In the genomic region with DNA sequence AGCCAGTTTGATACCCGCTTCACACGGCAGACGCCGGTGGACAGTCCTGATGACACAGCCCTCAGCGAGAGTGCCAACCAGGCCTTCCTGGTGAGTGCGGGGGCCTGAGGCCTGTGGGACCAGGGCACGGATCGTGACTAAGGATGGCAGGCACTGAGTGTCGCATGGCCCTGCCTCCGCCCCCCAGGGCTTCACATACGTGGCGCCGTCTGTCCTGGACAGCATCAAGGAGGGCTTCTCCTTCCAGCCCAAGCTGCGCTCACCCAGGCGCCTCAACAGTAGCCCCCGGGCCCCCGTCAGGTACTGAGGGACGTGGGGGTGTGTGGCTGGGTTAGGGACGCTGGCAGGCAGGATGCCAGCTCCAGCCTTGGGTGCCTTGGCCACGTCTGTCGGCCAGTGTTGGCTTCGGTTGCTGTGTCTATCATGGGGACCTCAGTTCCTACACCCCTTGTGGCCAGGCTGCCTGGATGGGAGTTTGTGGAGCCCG, we compare ENCODE assay signal across 17 cellular contexts. TPM values are rescaled to one million over a fixed set of nuclear protein-coding genes. Genes with fewer than 3 reads are reported as not detected.
DNase-seq lines count a peak whose midpoint lies in the region; ATAC-seq and TF ChIP-seq lines count a peak whose summit lies in the region.
"Had no signal": no experiment of that assay in that cellular context is flagged by ENCODE, and none has a peak within 500 bp of the region (broad histone marks: within the 10 kb centered on the region; RNA-seq: fewer than 3 reads in every experiment).

No MANE protein-coding gene starts in this region.

- TF ChIP-seq POLR2A in GM18505 (IDR thresholded peaks at IDR 0.05; ENCODE audit: borderline replicate concordance, extremely low read depth, insufficient read depth, insufficient read length) (peak; percentile 77), thyroid gland (IDR thresholded peaks at IDR 0.05) (no peak)

- ATAC-seq in GM18505 (IDR thresholded peaks at IDR 0.05; ENCODE audit: unreplicated experiment) (no peak), Right ventricle myocardium inferior (no peak), WTC11 (no peak)
- ATAC-seq in activated CD8-positive, alpha-beta T cell treated with anti-CD3 and anti-CD28 coated beads, Interleukin-2, amount 10 ng/mL, durations not matched to agents 7 days and 5 days = no peak
- ATAC-seq: foreskin keratinocyte had no signal

- H3K23ac ChIP-seq in mesenchymal stem cell (ENCODE audit: low read length in 2 of 2) = no peak overlapping the region

- POLR2A ChIA-PET in CD4-positive, alpha-beta memory T cell (lab: Charles Lee; ENCODE audit: partially characterized antibody) = interaction anchor here (0.9 to 31.8 kb wide), 5 partner anchors 16 to 71 kb away, joined by 3 to 2262 read pairs (median 704); a partner anchor contains a TSS
- POLR2A ChIA-PET in activated CD8-positive, alpha-beta T cell treated with anti-CD3 and anti-CD28 coated beads, Interleukin-2, amount 10 ng/mL, durations not matched to agents 7 days and 5 days (lab: Charles Lee) = interaction anchor here (0.7 to 8.9 kb wide), 7 partner anchors 9 to 49 kb away, joined by 3 to 109 read pairs (median 3); a partner anchor contains a TSS
- POLR2A ChIA-PET in WTC11 (lab: Charles Lee) = no interaction called here

- WGBS in mesenchymal stem cell = 92% methylated on average over 23 of the region's 23 CpGs
- WGBS in thyroid gland, 2 donors = 85% methylated on average over 14 of the region's 23 CpGs; no CpG with 5 or more reads in 1 of the 2 donors

- peaks cover 40% of the 10 kb centered on the region for H3K79me1 ChIP-seq in mesenchymal stem cell (replicated peaks; ENCODE audit: low read length, poor library complexity, severe bottlenecking)

- TF ChIP-seq CTCF in thyroid gland (IDR thresholded peaks at IDR 0.05) = no peak
- no peak for TF ChIP-seq CTCF in WTC11 (IDR thresholded peaks at IDR 0.05)

- peak overlapping the region; percentile 27 to 90 (median 82) for H3K27ac Mint-ChIP-seq in CD4-positive, alpha-beta memory T cell
- peak overlapping the region; percentile 96 for H3K27ac Mint-ChIP-seq in activated CD8-positive, alpha-beta T cell treated with anti-CD3 and anti-CD28 coated beads, Interleukin-2, amount 10 ng/mL, durations not matched to agents 7 days and 5 days
- H3K27ac Mint-ChIP-seq in WTC11 = no peak overlapping the region
- H3K27ac Mint-ChIP-seq: CD14-positive monocyte had no signal

- no peak overlapping the region for H3K4me2 ChIP-seq in mesenchymal stem cell (ENCODE audit: low read length, poor library complexity, severe bottlenecking)
- H3K4me2 ChIP-seq: KMS-11 had no signal

- H2BK120ac ChIP-seq in mesenchymal stem cell (ENCODE audit: low read depth, low read length) = no peak overlapping the region

- H3K4ac ChIP-seq in mesenchymal stem cell (ENCODE audit: low read depth in 1 of 2, low read length in 2 of 2) = no peak overlapping the region

- no peak overlapping the region for H2BK12ac ChIP-seq in mesenchymal stem cell (ENCODE audit: low read length in 2 of 2)

- no peak overlapping the region for H2AFZ ChIP-seq in mesenchymal stem cell (ENCODE audit: low read depth, low read length)

- no peaks in the 10 kb centered on the region for H3K27me3 Mint-ChIP-seq in CD4-positive, alpha-beta memory T cell
- no peaks in the 10 kb centered on the region for H3K27me3 Mint-ChIP-seq in activated CD8-positive, alpha-beta T cell treated with anti-CD3 and anti-CD28 coated beads, Interleukin-2, amount 10 ng/mL, durations not matched to agents 7 days and 5 days (ENCODE audit: low read depth)
- no peaks in the 10 kb centered on the region for H3K27me3 Mint-ChIP-seq in WTC11 (ENCODE audit: low read depth)

- no peak overlapping the region for H3K9ac ChIP-seq in mesenchymal stem cell (ENCODE audit: low read length)
- H3K9ac ChIP-seq: KMS-11 had no signal

- peak overlapping the region in 1 of 2 donors; percentile 81 for H3K4me3 ChIP-seq in CD4-positive, alpha-beta memory T cell (ENCODE audit: low read length in 2 of 2)
- no peak overlapping the region for H3K4me3 ChIP-seq in mesenchymal stem cell (ENCODE audit: insufficient read depth in 1 of 2, low read depth in 1 of 2, low read length in 2 of 2)
- H3K4me3 ChIP-seq in thyroid gland (replicated peaks in 1 of 3) = no peak overlapping the region

- no peak overlapping the region for H2BK15ac ChIP-seq in mesenchymal stem cell (ENCODE audit: low read depth, poor library complexity, severe bottlenecking)

- peaks cover 32 to 66% (median 46%) of the 10 kb centered on the region in 4 donors for H3K4me1 Mint-ChIP-seq in CD4-positive, alpha-beta memory T cell
- peaks cover 52% of the 10 kb centered on the region for H3K4me1 Mint-ChIP-seq in activated CD8-positive, alpha-beta T cell treated with anti-CD3 and anti-CD28 coated beads, Interleukin-2, amount 10 ng/mL, durations not matched to agents 7 days and 5 days (ENCODE audit: low read depth)
- peaks cover 15% of the 10 kb centered on the region for H3K4me1 Mint-ChIP-seq in WTC11

- H3K14ac ChIP-seq in mesenchymal stem cell (ENCODE audit: low read length in 2 of 2) = no peak overlapping the region

- no peaks in the 10 kb centered on the region for H3K9me3 ChIP-seq in CD4-positive, alpha-beta memory T cell (ENCODE audit: control insufficient read depth in 1 of 2, low read length in 2 of 2)
- H3K9me3 ChIP-seq in mesenchymal stem cell (ENCODE audit: control insufficient read depth, low read length) = no peaks in the 10 kb centered on the region
- no peaks in the 10 kb centered on the region for H3K9me3 ChIP-seq in thyroid gland

- H3K27ac ChIP-seq in CD4-positive, alpha-beta memory T cell (ENCODE audit: low read depth, low read length) = peak overlapping the region; percentile 78
- H3K27ac ChIP-seq in mesenchymal stem cell (ENCODE audit: low read length, poor library complexity, severe bottlenecking) (no peak overlapping the region), thyroid gland (no peak overlapping the region)
- H3K27ac ChIP-seq: foreskin keratinocyte, KMS-11 had no signal

- H3K4me1 ChIP-seq in CD4-positive, alpha-beta memory T cell (ENCODE audit: insufficient read depth, low read length) = peaks cover 73% of the 10 kb centered on the region
- peaks cover 46% of the 10 kb centered on the region for H3K4me1 ChIP-seq in mesenchymal stem cell (ENCODE audit: control insufficient read depth, insufficient read depth, low read depth, low read length)
- H3K4me1 ChIP-seq in thyroid gland = peaks cover 2 to 15% of the 10 kb centered on the region in 2 donors
- H3K4me1 ChIP-seq: foreskin keratinocyte had no signal

- intact Hi-C loops in CD4-positive, alpha-beta memory T cell (cut with micrococcal nuclease) = no loop called here
- intact Hi-C loops in thyroid gland (cut with DNase I) (no loop called here), Right ventricle myocardium inferior (cut with DNase I) (no loop called here)

- DNase-seq in CD4-positive, alpha-beta memory T cell = peak in 1 of 5 donors; percentile 34
- no peak for DNase-seq in activated CD8-positive, alpha-beta T cell treated with anti-CD3 and anti-CD28 coated beads, Interleukin-2, amount 10 ng/mL, durations not matched to agents 7 days and 5 days
- DNase-seq in mesenchymal stem cell = no peak
- DNase-seq in thyroid gland = no peak
- no peak for DNase-seq in Right ventricle myocardium inferior (ENCODE audit: missing footprints)
- no peak for DNase-seq in WTC11 (ENCODE audit: low spot score)
- DNase-seq in GM03348 (ENCODE audit: low spot score) = no peak
- DNase-seq: foreskin keratinocyte, midbrain, NCI-H1930, substantia nigra, SW 1271 had no signal

- CTCF ChIA-PET in CD4-positive, alpha-beta memory T cell (lab: Charles Lee; ENCODE audit: partially characterized antibody) = no interaction called here
- CTCF ChIA-PET in activated CD8-positive, alpha-beta T cell treated with anti-CD3 and anti-CD28 coated beads, Interleukin-2, amount 10 ng/mL, durations not matched to agents 7 days and 5 days (lab: Charles Lee) = interaction anchor here (1.0 kb wide), 1 partner anchor 72 kb away, joined by 3 read pairs; no protein-coding TSS in a partner anchor
- CTCF ChIA-PET in WTC11 (lab: Charles Lee) = no interaction called here

- no peak overlapping the region for H3K18ac ChIP-seq in mesenchymal stem cell (ENCODE audit: low read depth in 1 of 2, low read length in 2 of 2)

- H3K27me3 ChIP-seq in CD4-positive, alpha-beta memory T cell (ENCODE audit: insufficient read depth, low read length) = no peaks in the 10 kb centered on the region
- H3K27me3 ChIP-seq in mesenchymal stem cell (ENCODE audit: control insufficient read depth in 1 of 2, insufficient read depth in 1 of 2, low read length in 2 of 2) (no peaks in the 10 kb centered on the region), thyroid gland (no peaks in the 10 kb centered on the region)
- H3K27me3 ChIP-seq: foreskin keratinocyte had no signal

- H3K36me3 ChIP-seq in CD4-positive, alpha-beta memory T cell (ENCODE audit: insufficient read depth, low read length) = peaks cover 38% of the 10 kb centered on the region
- H3K36me3 ChIP-seq in mesenchymal stem cell (ENCODE audit: control insufficient read depth in 1 of 2, insufficient read depth in 2 of 2, low read depth in 1 of 2, low read length in 2 of 2) = peaks cover 69 to 86% of the 10 kb centered on the region in 2 experiments
- peaks cover 40 to 41% of the 10 kb centered on the region in 2 donors for H3K36me3 ChIP-seq in thyroid gland

- peak overlapping the region; percentile 41 for H2AK5ac ChIP-seq in mesenchymal stem cell (ENCODE audit: low read length, severe bottlenecking)

- H3K4me3 Mint-ChIP-seq in CD4-positive, alpha-beta memory T cell = peak overlapping the region; percentile 50 to 84 (median 66)
- H3K4me3 Mint-ChIP-seq in activated CD8-positive, alpha-beta T cell treated with anti-CD3 and anti-CD28 coated beads, Interleukin-2, amount 10 ng/mL, durations not matched to agents 7 days and 5 days = peak overlapping the region; percentile 84
- H3K4me3 Mint-ChIP-seq in WTC11 = no peak overlapping the region

- peaks cover 0 to 7% (median 0%) of the 10 kb centered on the region in 8 donors for H3K9me3 Mint-ChIP-seq in CD4-positive, alpha-beta memory T cell
- no peaks in the 10 kb centered on the region for H3K9me3 Mint-ChIP-seq in activated CD8-positive, alpha-beta T cell treated with anti-CD3 and anti-CD28 coated beads, Interleukin-2, amount 10 ng/mL, durations not matched to agents 7 days and 5 days (ENCODE audit: insufficient read depth)
- H3K9me3 Mint-ChIP-seq in WTC11 = no peaks in the 10 kb centered on the region
- H3K9me3 Mint-ChIP-seq: CD14-positive monocyte had no signal

- peaks cover 17 to 41% of the 10 kb centered on the region in 2 donors for H3K36me3 Mint-ChIP-seq in CD4-positive, alpha-beta memory T cell
- H3K36me3 Mint-ChIP-seq in activated CD8-positive, alpha-beta T cell treated with anti-CD3 and anti-CD28 coated beads, Interleukin-2, amount 10 ng/mL, durations not matched to agents 7 days and 5 days (ENCODE audit: low read depth) = peaks cover 78% of the 10 kb centered on the region
- peaks cover 9% of the 10 kb centered on the region for H3K36me3 Mint-ChIP-seq in WTC11

- H4K91ac ChIP-seq in mesenchymal stem cell (ENCODE audit: low read length) = no peak overlapping the region

- no peak overlapping the region for H4K8ac ChIP-seq in mesenchymal stem cell (ENCODE audit: low read length)

- no peak overlapping the region for H2BK5ac ChIP-seq in mesenchymal stem cell (ENCODE audit: low read depth, low read length, poor library complexity, severe bottlenecking)

RNA-seq across cellular contexts. Expression of a gene that starts 3.0 kb away (rescaled TPM):
- total RNA-seq in CD4-positive, alpha-beta memory T cell = 100 to 1,000 TPM; 208 to 228 TPM
- 100 to 1,000 TPM; 613 TPM for polyA plus RNA-seq in CD4-positive, alpha-beta memory T cell
- total RNA-seq in activated CD8-positive, alpha-beta T cell treated with anti-CD3 and anti-CD28 coated beads, Interleukin-2, amount 10 ng/mL, durations not matched to agents 7 days and 5 days = 100 to 1,000 TPM; 445 to 447 TPM
- polyA plus RNA-seq in mesenchymal stem cell (2013, experiment 1 of 2) = 0.10 TPM
- 0.11 TPM for polyA plus RNA-seq in mesenchymal stem cell (2013, experiment 2 of 2)
- total RNA-seq in thyroid gland (1 to 10 TPM; 5.6 to 7.2 (median 6.4) TPM), Right ventricle myocardium inferior (1.7 TPM), WTC11 (2021) (3.5 to 4.0 TPM (median 3.6 TPM) in 3 replicates)
- total RNA-seq: G401 had no signal

RNA-seq across cellular contexts. Expression of a gene that starts 6.1 kb away (rescaled TPM):
- total RNA-seq in CD4-positive, alpha-beta memory T cell = 10 to 100 TPM; 78.1 to 79.9 TPM
- 10 to 100 TPM; 55.2 to 58.3 TPM for polyA plus RNA-seq in CD4-positive, alpha-beta memory T cell
- 10 to 100 TPM; 64.0 to 66.9 TPM for total RNA-seq in activated CD8-positive, alpha-beta T cell treated with anti-CD3 and anti-CD28 coated beads, Interleukin-2, amount 10 ng/mL, durations not matched to agents 7 days and 5 days
- polyA plus RNA-seq in mesenchymal stem cell (2013, experiment 1 of 2) = 35.0 TPM
- polyA plus RNA-seq in mesenchymal stem cell (2013, experiment 2 of 2) = 33.7 TPM
- total RNA-seq in thyroid gland (100 to 1,000 TPM in 1 of 4 donors, 10 to 100 TPM in 3; 44.1 to 102 (median 62.2) TPM), Right ventricle myocardium inferior (27.8 TPM), WTC11 (2021) (44.3 to 54.7 TPM (median 50.2 TPM) in 3 replicates)

RNA-seq across cellular contexts. Expression of a gene that starts 8.8 kb away (rescaled TPM):
- 10 to 100 TPM; 22.7 to 23.2 TPM for total RNA-seq in CD4-positive, alpha-beta memory T cell
- 10 to 100 TPM; 79.1 to 92.2 TPM for polyA plus RNA-seq in CD4-positive, alpha-beta memory T cell
- total RNA-seq in activated CD8-positive, alpha-beta T cell treated with anti-CD3 and anti-CD28 coated beads, Interleukin-2, amount 10 ng/mL, durations not matched to agents 7 days and 5 days = 100 to 1,000 TPM; 157 to 169 TPM
- polyA plus RNA-seq in mesenchymal stem cell (2013, experiment 1 of 2) = 109 TPM
- 101 TPM for polyA plus RNA-seq in mesenchymal stem cell (2013, experiment 2 of 2)
- 100 to 1,000 TPM in 1 of 4 donors, 10 to 100 TPM in 3; 73.9 to 102 (median 81.3) TPM for total RNA-seq in thyroid gland
- total RNA-seq in Right ventricle myocardium inferior = 26.6 TPM
- 100 to 109 TPM (median 102 TPM) in 3 replicates for total RNA-seq in WTC11 (2021)

RNA-seq across cellular contexts. Expression of a gene that starts 18.1 kb away (rescaled TPM):
- not detected for total RNA-seq in CD4-positive, alpha-beta memory T cell
- 1 to 10 TPM in 1 of 2 donors, under 1 TPM in 1; 0.35 to 1.7 TPM for polyA plus RNA-seq in CD4-positive, alpha-beta memory T cell
- total RNA-seq in activated CD8-positive, alpha-beta T cell treated with anti-CD3 and anti-CD28 coated beads, Interleukin-2, amount 10 ng/mL, durations not matched to agents 7 days and 5 days = not detected
- polyA plus RNA-seq in mesenchymal stem cell (2013, experiment 1 of 2) = not detected
- polyA plus RNA-seq in mesenchymal stem cell (2013, experiment 2 of 2) = not detected
- total RNA-seq in thyroid gland (not detected), Right ventricle myocardium inferior (not detected), WTC11 (2021) (not detected in 3 replicates)
- total RNA-seq: activated CD8-positive, alpha-beta memory T cell treated with anti-CD3 and anti-CD28 coated beads for 36 hours; foreskin keratinocyte; G401 had no signal
- polyA plus RNA-seq: CD14-positive monocyte, foreskin keratinocyte had no signal

RNA-seq across cellular contexts. Expression of a gene that starts 19.0 kb away (rescaled TPM):
- total RNA-seq in CD4-positive, alpha-beta memory T cell = 1 to 10 TPM; 2.3 to 3.3 TPM
- polyA plus RNA-seq in CD4-positive, alpha-beta memory T cell = under 1 TPM; 0.45 to 0.81 TPM
- 1 to 10 TPM; 4.8 to 4.9 TPM for total RNA-seq in activated CD8-positive, alpha-beta T cell treated with anti-CD3 and anti-CD28 coated beads, Interleukin-2, amount 10 ng/mL, durations not matched to agents 7 days and 5 days
- 0.11 TPM for polyA plus RNA-seq in mesenchymal stem cell (2013, experiment 1 of 2)
- 0.07 TPM for polyA plus RNA-seq in mesenchymal stem cell (2013, experiment 2 of 2)
- total RNA-seq in thyroid gland (1 to 10 TPM; 3.8 to 9.8 (median 5.9) TPM), Right ventricle myocardium inferior (14.1 TPM), WTC11 (2021) (1.3 to 2.6 TPM (median 2.4 TPM) in 3 replicates)
- total RNA-seq: foreskin keratinocyte, G401 had no signal
- polyA plus RNA-seq: CD14-positive monocyte, foreskin keratinocyte had no signal

Comparison
In these comparisons a context has a peak if more than half of its experiments do, and no peak if none do; other contexts are left out.
1. RNA of a gene that starts 3.0 kb away (total RNA-seq): 445 to 447 TPM in activated CD8-positive, alpha-beta T cell treated with anti-CD3 and anti-CD28 coated beads, Interleukin-2, amount 10 ng/mL, durations not matched to agents 7 days and 5 days and 208 to 228 TPM in CD4-positive, alpha-beta memory T cell; 5.6 to 7.2 TPM in thyroid gland, 3.5 to 4.0 TPM in WTC11 and 1.7 TPM in Right ventricle myocardium inferior (single experiment); every median in the first group is over 10 times any median in the second.